Comparison of ENCODE assay signal across 23 cellular contexts in the genomic region with DNA sequence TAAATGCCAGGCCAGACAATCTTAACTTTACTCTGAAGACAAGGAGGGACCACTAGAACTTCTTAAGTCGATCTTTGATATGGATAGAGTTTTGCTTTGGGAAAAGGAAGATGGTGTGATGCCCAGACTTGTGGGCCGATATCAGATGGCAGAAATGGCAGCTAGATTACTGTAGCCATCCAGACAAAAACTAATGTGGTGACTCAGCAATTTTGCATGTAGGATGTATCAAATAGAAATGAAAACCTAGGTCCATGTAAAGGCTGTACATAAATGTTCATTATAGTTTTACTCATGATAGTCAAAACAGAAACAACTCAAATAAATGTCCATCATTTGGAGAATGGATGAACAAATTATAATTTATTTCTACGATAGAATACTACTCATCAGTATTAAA.
DNase-seq lines count a peak whose midpoint lies in the region; ATAC-seq, FAIRE-seq and TF ChIP-seq lines count a peak whose summit lies in the region.
"Had no signal": no experiment of that assay in that cellular context is flagged by ENCODE, and none has a peak within 500 bp of the region (broad histone marks: within the 10 kb centered on the region; RNA-seq: fewer than 3 reads in every experiment).

No MANE protein-coding gene starts in this region.

- no peak for TF ChIP-seq RAD21 in A549 (conservative IDR thresholded peaks at IDR 0.05 in 1 of 2, IDR thresholded peaks at IDR 0.05 in 1 of 2)
- no peak for TF ChIP-seq RAD21 in IMR-90 (IDR thresholded peaks at IDR 0.05; ENCODE audit: low read length)
- no peak for TF ChIP-seq RAD21 in K562 (CRISPR knock-in tag; conservative IDR thresholded peaks at IDR 0.05 in 1 of 2, IDR thresholded peaks at IDR 0.05 in 1 of 2)

- H2AFZ ChIP-seq in IMR-90 (replicated peaks; ENCODE audit: low read length, poor library complexity) (no peak overlapping the region), K562 (ENCODE audit: low read depth, low read length) (no peak overlapping the region), neural progenitor cell (replicated peaks) (no peak overlapping the region)

- H3K23ac ChIP-seq in IMR-90 (ENCODE audit: low read depth, low read length): no peak overlapping the region

- WGBS in A549 (ENCODE audit: missing lambda C conversion rate): 71% methylated on average over 3 of the region's 3 CpGs
- WGBS in IMR-90 (ENCODE audit: extremely low coverage in 2 of 2, insufficient read length in 1 of 2), 2 experiments: 80% methylated on average over 2 of the region's 3 CpGs; no CpG with 5 or more reads in 1 of the 2 experiments
- WGBS in K562 (ENCODE audit: insufficient coverage, low coverage, missing lambda C conversion rate): 67% methylated on average over 3 of the region's 3 CpGs

- H3K27me3 ChIP-seq in IMR-90 (ENCODE audit: control insufficient read depth, insufficient read depth, low read length) (no peaks in the 10 kb centered on the region; the same call in 1 of the 2 replicates), K562 (ENCODE audit: control insufficient read depth in 2 of 2, insufficient read depth in 2 of 2, low read length in 2 of 2) (no peaks in the 10 kb centered on the region), neural progenitor cell (no peaks in the 10 kb centered on the region), uterus (no peaks in the 10 kb centered on the region)
- H3K27me3 ChIP-seq: BLaER1 treated with 17β-estradiol and CSF1 and Interleukin-3, amounts not matched to agents 10 nM and 100 nM had no signal

- in situ Hi-C loops in IMR-90 (cut with MboI; ENCODE audit: low sequenced_read_pairs) (no loop called here), K562 (cut with MboI) (no loop called here)

- H3K9ac ChIP-seq in IMR-90 (ENCODE audit: low read depth, low read length): no peak overlapping the region
- no peak overlapping the region for H3K9ac ChIP-seq in K562 (ENCODE audit: insufficient read depth in 1 of 2, low read depth in 2 of 2, low read length in 2 of 2)
- no peak overlapping the region for H3K9ac ChIP-seq in neural progenitor cell
- H3K9ac ChIP-seq: BLaER1 treated with 17β-estradiol and CSF1 and Interleukin-3, amounts not matched to agents 10 nM and 100 nM had no signal

- H3K56ac ChIP-seq in IMR-90 (ENCODE audit: extremely low read depth, insufficient read depth, low read length): no peak overlapping the region

- no peak overlapping the region for H3K4me2 ChIP-seq in A549
- no peak overlapping the region for H3K4me2 ChIP-seq in IMR-90 (ENCODE audit: low read depth, low read length)
- no peak overlapping the region for H3K4me2 ChIP-seq in K562 (ENCODE audit: insufficient read depth, low read length)
- no peak overlapping the region for H3K4me2 ChIP-seq in neural progenitor cell
- H3K4me2 ChIP-seq: BLaER1 treated with 17β-estradiol and CSF1 and Interleukin-3, amounts not matched to agents 10 nM and 100 nM had no signal

- peaks cover 7% of the 10 kb centered on the region for H3K9me3 Mint-ChIP-seq in neural progenitor cell

- CTCF ChIA-PET in A549 (lab: Yijun Ruan, JAX) (no interaction called here), IMR-90 (lab: Yijun Ruan, JAX) (no interaction called here), K562 (lab: Yijun Ruan, JAX; ENCODE audit: low intra/inter-chr PET ratio) (no interaction called here)

- H3K4me3 Mint-ChIP-seq in neural progenitor cell: no peak overlapping the region
- H3K4me3 Mint-ChIP-seq: B cell; CD4-positive, alpha-beta T cell; CD8-positive, alpha-beta T cell had no signal

- 0 out of 3 replicates have a peak, but pooled peaks cover 4% of the 10 kb centered on the region for H3K4me1 ChIP-seq in A549
- 0 out of 2 replicates have a peak, but pooled peaks cover 1% of the 10 kb centered on the region for H3K4me1 ChIP-seq in IMR-90 (ENCODE audit: control insufficient read depth, insufficient read depth, low read length)
- H3K4me1 ChIP-seq in K562 (replicated peaks in 1 of 2; ENCODE audit: control insufficient read depth in 2 of 2, insufficient read depth in 2 of 2, low read length in 2 of 2): no peaks in the 10 kb centered on the region; a peak in 2 of 5 replicates
- H3K4me1 ChIP-seq in neural progenitor cell: peaks cover 22% of the 10 kb centered on the region
- H3K4me1 ChIP-seq in uterus: no peaks in the 10 kb centered on the region
- H3K4me1 ChIP-seq: BLaER1 treated with 17β-estradiol and CSF1 and Interleukin-3, amounts not matched to agents 10 nM and 100 nM; Caco-2 had no signal

- no peaks in the 10 kb centered on the region for H3K9me1 ChIP-seq in IMR-90 (ENCODE audit: insufficient read depth, low read length)
- H3K9me1 ChIP-seq in K562 (ENCODE audit: control insufficient read depth, insufficient read depth, low read length): no peaks in the 10 kb centered on the region

- H3K36me3 ChIP-seq in IMR-90 (ENCODE audit: control insufficient read depth, insufficient read depth, low read length) (no peaks in the 10 kb centered on the region), K562 (ENCODE audit: control insufficient read depth, insufficient read depth, low read length) (no peaks in the 10 kb centered on the region), neural progenitor cell (no peaks in the 10 kb centered on the region), uterus (no peaks in the 10 kb centered on the region)
- H3K36me3 ChIP-seq: BLaER1 treated with 17β-estradiol and CSF1 and Interleukin-3, amounts not matched to agents 10 nM and 100 nM had no signal

- POLR2A ChIA-PET in A549 (lab: Yijun Ruan, JAX) (no interaction called here), IMR-90 (lab: Charles Lee; ENCODE audit: unreplicated experiment) (no interaction called here), K562 (lab: Yijun Ruan, JAX) (no interaction called here)

- TF ChIP-seq POLR2A in A549 (IDR thresholded peaks at IDR 0.05; ENCODE audit: low read length): no peak
- TF ChIP-seq POLR2A in IMR-90 (IDR thresholded peaks at IDR 0.05; ENCODE audit: low read depth, low read length): no peak
- no peak for TF ChIP-seq POLR2A in K562 (conservative IDR thresholded peaks at IDR 0.05)
- no peak for TF ChIP-seq POLR2A in uterus (IDR thresholded peaks at IDR 0.05)

- dilution Hi-C loops in IMR-90 (cut with HindIII; ENCODE audit: low sequenced_read_pairs, unreplicated experiment): no loop called here

- H3K9me3 ChIP-seq in A549 (peaks cover 5% of the 10 kb centered on the region; the same call in 1 of the 3 replicates), IMR-90 (ENCODE audit: control insufficient read depth, insufficient read depth, low read length) (peaks cover 4% of the 10 kb centered on the region; the same call in 1 of the 2 replicates), K562 (replicated peaks; ENCODE audit: control insufficient read depth, insufficient read depth, low read depth, low read length) (peaks cover 5% of the 10 kb centered on the region; the same call in 1 of the 2 replicates), neural progenitor cell (ENCODE audit: low read depth) (no peaks in the 10 kb centered on the region), uterus (no peaks in the 10 kb centered on the region)

- H2BK120ac ChIP-seq in IMR-90 (ENCODE audit: low read depth, low read length): no peak overlapping the region

- no peak overlapping the region for H2BK5ac ChIP-seq in IMR-90 (ENCODE audit: low read depth, low read length, poor library complexity, severe bottlenecking)

- ATAC-seq in A549 (no peak), IMR-90 (ENCODE audit: low read depth) (no peak), K562 (no peak), HG02840 (IDR thresholded peaks at IDR 0.05; ENCODE audit: low FRiP score, unreplicated experiment) (no peak), left cardiac atrium (no peak)
- ATAC-seq: CD8-positive, alpha-beta T cell had no signal

- H3K27me3 Mint-ChIP-seq in neural progenitor cell (ENCODE audit: insufficient read depth, low read depth): no peaks in the 10 kb centered on the region

- H3F3A ChIP-seq in neural progenitor cell (ENCODE audit: low read depth): peaks cover 17% of the 10 kb centered on the region

- no peak overlapping the region for H4K8ac ChIP-seq in IMR-90 (ENCODE audit: low read depth in 2 of 2, low read length in 2 of 2)

- H3K79me2 ChIP-seq in K562 (ENCODE audit: control insufficient read depth, insufficient read depth, low read length) (no peaks in the 10 kb centered on the region), neural progenitor cell (ENCODE audit: low read depth) (no peaks in the 10 kb centered on the region)

- no peaks in the 10 kb centered on the region for H4K20me1 ChIP-seq in IMR-90 (ENCODE audit: insufficient read depth, low read length)
- H4K20me1 ChIP-seq in K562 (replicated peaks; ENCODE audit: control insufficient read depth, insufficient read depth, low read length): no peaks in the 10 kb centered on the region
- peaks cover 4% of the 10 kb centered on the region for H4K20me1 ChIP-seq in neural progenitor cell (ENCODE audit: low read depth)
- H4K20me1 ChIP-seq: BLaER1 treated with 17β-estradiol and CSF1 and Interleukin-3, amounts not matched to agents 10 nM and 100 nM had no signal

- TF ChIP-seq CTCF in A549 (IDR thresholded peaks at IDR 0.05) (no peak), IMR-90 (conservative IDR thresholded peaks at IDR 0.05; ENCODE audit: low read depth, low read length) (no peak), K562 (IDR thresholded peaks at IDR 0.05 in 2 of 3, conservative IDR thresholded peaks at IDR 0.05 in 1 of 3; ENCODE audit: insufficient read depth in 2 of 3, low read depth in 1 of 3, low read length in 3 of 3) (no peak), neural progenitor cell (IDR thresholded peaks at IDR 0.05) (no peak), uterus (IDR thresholded peaks at IDR 0.05) (no peak)

- H2AK5ac ChIP-seq in IMR-90 (ENCODE audit: low read depth, low read length): no peak overlapping the region

- intact Hi-C loops in IMR-90 (cut with micrococcal nuclease) (no loop called here), K562 (cut with micrococcal nuclease) (loop anchor here (5.0 kb wide), 1 partner anchor 43 kb away; no protein-coding TSS in a partner anchor), uterus (cut with DNase I; ENCODE audit: low total_unique reads) (no loop called here), left cardiac atrium (cut with DNase I) (no loop called here)

- DNase-seq in A549 (ENCODE audit: low read depth in 1 of 2, low spot score in 1 of 2) (no peak), IMR-90 (no peak), K562 (ENCODE audit: extremely low read depth in 1 of 4, low spot score in 3 of 4) (no peak), neural progenitor cell (ENCODE audit: low spot score) (no peak), uterus (no peak), left cardiac atrium (no peak)
- DNase-seq: 8988T; AML-193; Caco-2; Calu3; CD4-positive, alpha-beta T cell; CD8-positive, alpha-beta T cell; DMS79 treated with DMSO at 0.1 percent for 48 hours; GF-D8 had no signal

- no peak overlapping the region for H3K4ac ChIP-seq in IMR-90 (ENCODE audit: low read depth, low read length)

- H4K91ac ChIP-seq in IMR-90 (ENCODE audit: insufficient read depth, low read depth, low read length): no peak overlapping the region

- peaks cover 9% of the 10 kb centered on the region for H3K4me1 Mint-ChIP-seq in neural progenitor cell
- H3K4me1 Mint-ChIP-seq: B cell had no signal

- no peak overlapping the region for H3K14ac ChIP-seq in IMR-90 (replicated peaks; ENCODE audit: low read depth, low read length)

- TF ChIP-seq EP300 in A549 (IDR thresholded peaks at IDR 0.05): no peak
- no peak for TF ChIP-seq EP300 in K562 (IDR thresholded peaks at IDR 0.05; ENCODE audit: low read length)

- FAIRE-seq in A549 (lab: Jason Lieb, UNC) (no peak), K562 (lab: Jason Lieb, UNC) (no peak)
- FAIRE-seq: A204.1, D721Med, G401.6, GM12891, GM19239 had no signal

- H3K79me1 ChIP-seq in IMR-90 (ENCODE audit: low read depth in 1 of 2, low read length in 2 of 2): no peaks in the 10 kb centered on the region

- no peak overlapping the region for H4K5ac ChIP-seq in IMR-90 (ENCODE audit: low read depth, low read length)

- no peak overlapping the region for H2BK15ac ChIP-seq in IMR-90 (ENCODE audit: low read depth, low read length)

- H2BK20ac ChIP-seq in IMR-90 (ENCODE audit: low read depth, low read length): no peak overlapping the region

- BruUV-seq in IMR-90 (replicated peaks; lab: Mats Ljungman, UMichigan) (no TSS peak), K562 (replicated peaks; lab: Mats Ljungman, UMichigan) (no TSS peak)

- H3K27ac Mint-ChIP-seq in neural progenitor cell: peak overlapping the region; percentile 12
- H3K27ac Mint-ChIP-seq: B cell; CD4-positive, alpha-beta T cell; CD8-positive, alpha-beta T cell had no signal

- H3K4me3 ChIP-seq in A549: no peak overlapping the region
- no peak overlapping the region for H3K4me3 ChIP-seq in IMR-90 (ENCODE audit: insufficient read depth, low read depth, low read length)
- H3K4me3 ChIP-seq in K562: no peak overlapping the region
- H3K4me3 ChIP-seq in neural progenitor cell: no peak overlapping the region
- H3K4me3 ChIP-seq in uterus: no peak overlapping the region
- H3K4me3 ChIP-seq: BLaER1 treated with 17β-estradiol and CSF1 and Interleukin-3, amounts not matched to agents 10 nM and 100 nM had no signal

- H3K36me3 Mint-ChIP-seq in neural progenitor cell: peaks cover 19% of the 10 kb centered on the region
- H3K36me3 Mint-ChIP-seq: CD8-positive, alpha-beta T cell had no signal

- H2AK9ac ChIP-seq in IMR-90 (replicated peaks; ENCODE audit: low read depth, low read length, poor library complexity): no peak overlapping the region

- no peak overlapping the region for H3K18ac ChIP-seq in IMR-90 (ENCODE audit: low read depth, low read length)

- no peak overlapping the region for H3K27ac ChIP-seq in A549
- no peak overlapping the region for H3K27ac ChIP-seq in IMR-90 (ENCODE audit: insufficient read depth, low read length)
- H3K27ac ChIP-seq in K562 (ENCODE audit: extremely low read depth, low read depth, low read length): no peak overlapping the region
- H3K27ac ChIP-seq in neural progenitor cell: no peak overlapping the region
- H3K27ac ChIP-seq in uterus: no peak overlapping the region
- H3K27ac ChIP-seq: BLaER1 treated with 17β-estradiol and CSF1 and Interleukin-3, amounts not matched to agents 10 nM and 100 nM; C4-2B had no signal
